In the genomic region with DNA sequence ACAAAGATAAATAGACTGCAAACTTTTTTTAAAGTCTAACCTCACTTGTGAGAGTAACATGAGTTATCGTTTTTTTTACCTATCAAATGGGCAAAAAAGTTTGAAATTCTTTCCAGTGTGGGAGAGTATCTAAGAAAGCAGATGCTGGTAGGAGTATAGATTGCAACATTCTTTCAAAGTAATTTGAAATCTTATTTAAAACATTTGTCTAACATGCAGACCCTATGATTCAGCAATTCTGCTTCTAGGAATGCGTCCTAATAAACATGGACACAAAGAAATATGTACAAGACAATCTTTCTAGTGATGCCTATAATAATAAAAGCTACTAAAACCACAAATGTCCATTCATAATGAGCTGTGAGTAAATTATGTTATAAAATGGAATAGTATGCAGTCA, we compare ENCODE assay signal across 17 cellular contexts.
DNase-seq lines count a peak whose midpoint lies in the region; TF ChIP-seq lines count a peak whose summit lies in the region.
"Had no signal": no experiment of that assay in that cellular context is flagged by ENCODE, and none has a peak within 500 bp of the region (broad histone marks: within the 10 kb centered on the region; RNA-seq: fewer than 3 reads in every experiment).

No MANE protein-coding gene starts in this region.

- H3K36me3 Mint-ChIP-seq in osteocyte (ENCODE audit: unreplicated experiment): no peaks in the 10 kb centered on the region
- H3K36me3 Mint-ChIP-seq: CD4-positive, CD25-positive, alpha-beta regulatory T cell had no signal

- no peak overlapping the region for H3K4me3 Mint-ChIP-seq in osteocyte (ENCODE audit: unreplicated experiment)
- H3K4me3 Mint-ChIP-seq: B cell; CD4-positive, CD25-positive, alpha-beta regulatory T cell had no signal

- no peak overlapping the region for H3K4me3 ChIP-seq in choroid plexus epithelial cell (ENCODE audit: low read depth, low read length)

- no peaks in the 10 kb centered on the region for H3K9me3 Mint-ChIP-seq in osteocyte (ENCODE audit: unreplicated experiment)

- no peak overlapping the region for H3K27ac Mint-ChIP-seq in osteocyte (ENCODE audit: unreplicated experiment)
- H3K27ac Mint-ChIP-seq: B cell; CD4-positive, CD25-positive, alpha-beta regulatory T cell had no signal

- no peak for TF ChIP-seq CTCF in choroid plexus epithelial cell (conservative IDR thresholded peaks at IDR 0.05; ENCODE audit: low read depth, low read length)
- TF ChIP-seq CTCF in osteocyte (IDR thresholded peaks at IDR 0.05): no peak

- H3K27me3 Mint-ChIP-seq in osteocyte (ENCODE audit: unreplicated experiment): peaks cover 15% of the 10 kb centered on the region
- H3K27me3 Mint-ChIP-seq: B cell had no signal

- peaks cover 8% of the 10 kb centered on the region for H3K4me1 Mint-ChIP-seq in osteocyte (ENCODE audit: unreplicated experiment)

- peak; percentile 73 for DNase-seq in NCI-H226
- peak; percentile 67 for DNase-seq in choroid plexus epithelial cell (ENCODE audit: low read depth)
- peak; percentile 90 for DNase-seq in iris pigment epithelial cell (ENCODE audit: low read depth)
- peak; percentile 38 for DNase-seq in renal cortical epithelial cell (ENCODE audit: low read depth)
- no peak for DNase-seq in T-helper 9 cell
- no peak for DNase-seq in osteocyte (ENCODE audit: extremely low spot score, unreplicated experiment)
- DNase-seq in cerebellum (ENCODE audit: low spot score): no peak
- DNase-seq in NAMALWA (ENCODE audit: low spot score): no peak
- DNase-seq: Caco-2; CD4-positive, CD25-positive, alpha-beta regulatory T cell; Kasumi-1; NCI-H1417; NCI-H187 treated with DMSO at 0.1 percent for 48 hours; NCI-H69; RPMI8226; SIG-M5 had no signal

Comparison
In these comparisons a context has a peak if more than half of its experiments do, and no peak if none do; other contexts are left out.
1. DNase-seq: peak in NCI-H226 (single experiment), choroid plexus epithelial cell (single experiment), iris pigment epithelial cell (single experiment) and renal cortical epithelial cell (single experiment); none in T-helper 9 cell (single experiment), osteocyte (single experiment), cerebellum (single experiment) and NAMALWA (single experiment).